Comparison of ENCODE assay signal across 8 cellular contexts in genomic region chr11:62805991-62806441, GRCh38. TPM values are rescaled to one million over a fixed set of nuclear protein-coding genes. Genes with fewer than 3 reads are reported as not detected.
DNase-seq lines count a peak whose midpoint lies in the region; TF ChIP-seq lines count a peak whose summit lies in the region.

No MANE protein-coding gene starts in this region.

- peaks cover 10% of the 10 kb centered on the region for H3K4me1 ChIP-seq in endodermal cell (ENCODE audit: control insufficient read depth, insufficient read depth, low read length)

- no peaks in the 10 kb centered on the region for H3K27me3 ChIP-seq in endodermal cell (ENCODE audit: control insufficient read depth, insufficient read depth, low read length, poor library complexity, severe bottlenecking)

- DNase-seq in T-helper 1 cell (no peak), endodermal cell (peak; percentile 57), amygdala (lab: John Stamatoyannopoulos, UW) (no peak), NCI-H2107 treated with DMSO at 0.1 percent for 48 hours (lab: John Stamatoyannopoulos, UW; ENCODE audit: unreplicated experiment) (no peak), HPDE6-E6E7 (ENCODE audit: extremely low spot score) (no peak)
- no peak for DNase-seq in T-helper 2 cell treated with Interferon-gamma antibody and Interleukin-4, amounts not matched to agents 5 μg/mL and 100 μg/mL, for 36 hours (ENCODE audit: low spot score)

- 42 to 50% methylated on average over 7 to 11 of the region's 11 CpGs for WGBS in endodermal cell (ENCODE audit: insufficient coverage in 1 of 2, insufficient read length in 1 of 2), 2 experiments

- peak overlapping the region; percentile 96 for H3K27ac Mint-ChIP-seq in T-helper 1 cell treated with Interleukin-12 subunit alpha and Interleukin-12 subunit beta and Interleukin-4 antibody, amounts not matched to agents 30 μg/mL and 1 μg/mL, for 36 hours
- peak overlapping the region; percentile 99 for H3K27ac Mint-ChIP-seq in T-helper 2 cell treated with Interferon-gamma antibody and Interleukin-4, amounts not matched to agents 5 μg/mL and 100 μg/mL, for 36 hours
- H3K27ac Mint-ChIP-seq in endodermal cell, result peak overlapping the region; percentile 98
- H3K27ac Mint-ChIP-seq in nephron, result peak overlapping the region; percentile 96 to 98 (median 97)

- TF ChIP-seq CTCF in endodermal cell (conservative IDR thresholded peaks at IDR 0.05), result no peak
- TF ChIP-seq CTCF in nephron (IDR thresholded peaks at IDR 0.05; ENCODE audit: unreplicated experiment in 3 of 3), result no peak

- H3K9ac ChIP-seq in endodermal cell (ENCODE audit: extremely low read depth, low read length, poor library complexity, severe bottlenecking), result peak overlapping the region; percentile 88

- peaks cover 43% of the 10 kb centered on the region for H3K36me3 ChIP-seq in endodermal cell (ENCODE audit: control insufficient read depth, insufficient read depth, low read length)

- peak overlapping the region; percentile 96 for H3K4me3 Mint-ChIP-seq in T-helper 1 cell treated with Interleukin-12 subunit alpha and Interleukin-12 subunit beta and Interleukin-4 antibody, amounts not matched to agents 30 μg/mL and 1 μg/mL, for 36 hours
- peak overlapping the region; percentile 94 for H3K4me3 Mint-ChIP-seq in T-helper 2 cell treated with Interferon-gamma antibody and Interleukin-4, amounts not matched to agents 5 μg/mL and 100 μg/mL, for 36 hours
- H3K4me3 Mint-ChIP-seq in endodermal cell (peak overlapping the region; percentile 94), nephron (peak overlapping the region; percentile 94 to 100 (median 99))

- no peaks in the 10 kb centered on the region for H3K27me3 Mint-ChIP-seq in T-helper 1 cell treated with Interleukin-12 subunit alpha and Interleukin-12 subunit beta and Interleukin-4 antibody, amounts not matched to agents 30 μg/mL and 1 μg/mL, for 36 hours (ENCODE audit: low read depth)
- no peaks in the 10 kb centered on the region for H3K27me3 Mint-ChIP-seq in T-helper 2 cell treated with Interferon-gamma antibody and Interleukin-4, amounts not matched to agents 5 μg/mL and 100 μg/mL, for 36 hours (ENCODE audit: low read depth)
- H3K27me3 Mint-ChIP-seq in endodermal cell (ENCODE audit: insufficient read depth) (no peaks in the 10 kb centered on the region), nephron (ENCODE audit: low read depth) (no peaks in the 10 kb centered on the region)

- H3K4me3 ChIP-seq in endodermal cell (ENCODE audit: low read length), result peak overlapping the region; percentile 96

- H3K9me3 Mint-ChIP-seq in T-helper 1 cell treated with Interleukin-12 subunit alpha and Interleukin-12 subunit beta and Interleukin-4 antibody, amounts not matched to agents 30 μg/mL and 1 μg/mL, for 36 hours, result no peaks in the 10 kb centered on the region
- H3K9me3 Mint-ChIP-seq in T-helper 2 cell treated with Interferon-gamma antibody and Interleukin-4, amounts not matched to agents 5 μg/mL and 100 μg/mL, for 36 hours, result no peaks in the 10 kb centered on the region
- no peaks in the 10 kb centered on the region for H3K9me3 Mint-ChIP-seq in endodermal cell
- H3K9me3 Mint-ChIP-seq in nephron, result no peaks in the 10 kb centered on the region

- peak overlapping the region; percentile 80 for H3K27ac ChIP-seq in endodermal cell (ENCODE audit: low read depth, low read length)

- H3K4me1 Mint-ChIP-seq in T-helper 1 cell treated with Interleukin-12 subunit alpha and Interleukin-12 subunit beta and Interleukin-4 antibody, amounts not matched to agents 30 μg/mL and 1 μg/mL, for 36 hours (ENCODE audit: low read depth), result peaks cover 17% of the 10 kb centered on the region
- peaks cover 20% of the 10 kb centered on the region for H3K4me1 Mint-ChIP-seq in T-helper 2 cell treated with Interferon-gamma antibody and Interleukin-4, amounts not matched to agents 5 μg/mL and 100 μg/mL, for 36 hours (ENCODE audit: low read depth)
- H3K4me1 Mint-ChIP-seq in endodermal cell, result peaks cover 19% of the 10 kb centered on the region
- H3K4me1 Mint-ChIP-seq in nephron, result peaks cover 29% of the 10 kb centered on the region

- H3K36me3 Mint-ChIP-seq in T-helper 1 cell treated with Interleukin-12 subunit alpha and Interleukin-12 subunit beta and Interleukin-4 antibody, amounts not matched to agents 30 μg/mL and 1 μg/mL, for 36 hours (ENCODE audit: low read depth), result peaks cover 21% of the 10 kb centered on the region
- peaks cover 37% of the 10 kb centered on the region for H3K36me3 Mint-ChIP-seq in T-helper 2 cell treated with Interferon-gamma antibody and Interleukin-4, amounts not matched to agents 5 μg/mL and 100 μg/mL, for 36 hours (ENCODE audit: low read depth)
- H3K36me3 Mint-ChIP-seq in endodermal cell (ENCODE audit: low read depth), result peaks cover 25% of the 10 kb centered on the region
- H3K36me3 Mint-ChIP-seq in nephron (ENCODE audit: low read depth), result peaks cover 30% of the 10 kb centered on the region

- no peaks in the 10 kb centered on the region for H3K9me3 ChIP-seq in endodermal cell (ENCODE audit: control insufficient read depth, low read length)

RNA-seq across cellular contexts. Expression of gene NXF1, which starts 0.8 kb away (rescaled TPM):
- total RNA-seq in endodermal cell, result 10 to 100 TPM; 45.8 to 61.4 TPM
- 60.6 TPM for polyA plus RNA-seq in endodermal cell (2013, experiment 1 of 2)
- polyA plus RNA-seq in endodermal cell (2013, experiment 2 of 2), result 59.8 TPM

RNA-seq across cellular contexts. Expression of gene TMEM223, which starts 14.2 kb away (rescaled TPM):
- 10 to 100 TPM; 18.4 to 21.0 TPM for total RNA-seq in endodermal cell
- polyA plus RNA-seq in endodermal cell (2013, experiment 1 of 2), result 19.9 TPM
- 19.4 TPM for polyA plus RNA-seq in endodermal cell (2013, experiment 2 of 2)

RNA-seq across cellular contexts. Expression of gene TMEM179B, which starts 18.8 kb away (rescaled TPM):
- 10 to 100 TPM; 31.0 TPM for total RNA-seq in endodermal cell
- 38.9 TPM for polyA plus RNA-seq in endodermal cell (2013, experiment 1 of 2)
- polyA plus RNA-seq in endodermal cell (2013, experiment 2 of 2), result 28.8 TPM

RNA-seq across cellular contexts. Expression of gene STX5, which starts 25.8 kb away (rescaled TPM):
- total RNA-seq in endodermal cell, result 10 to 100 TPM; 36.9 to 37.3 TPM
- 38.8 TPM for polyA plus RNA-seq in endodermal cell (2013, experiment 1 of 2)
- polyA plus RNA-seq in endodermal cell (2013, experiment 2 of 2), result 35.1 TPM

RNA-seq across cellular contexts. Expression of gene TEX54, which starts 26.6 kb away (rescaled TPM):
- not detected for total RNA-seq in endodermal cell
- not detected for polyA plus RNA-seq in endodermal cell (2013, experiment 1 of 2)
- not detected for polyA plus RNA-seq in endodermal cell (2013, experiment 2 of 2)
